In the genomic region with DNA sequence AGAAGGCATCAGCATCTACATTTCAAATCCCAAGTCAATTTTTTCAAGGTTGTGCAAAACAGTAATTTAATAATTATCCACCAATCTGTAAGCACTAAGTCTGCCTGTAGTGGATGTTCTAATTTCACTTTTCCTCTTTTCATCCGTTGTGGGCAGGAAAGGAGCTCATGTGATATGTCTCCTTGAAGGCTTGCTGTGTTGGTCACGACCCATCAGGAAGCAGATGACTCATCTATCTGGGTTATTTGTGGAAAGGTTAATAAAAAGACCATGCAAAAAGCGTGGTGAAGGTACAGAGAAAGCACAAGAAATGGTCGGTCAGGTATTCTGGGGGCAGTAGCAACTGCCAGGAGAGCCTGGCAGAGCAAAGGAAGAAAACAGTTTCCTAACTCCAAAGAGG, we compare ENCODE assay signal across 21 cellular contexts.
A peak's percentile ranks its signal among the peaks of the same experiment; 100 is the strongest.
DNase-seq lines count a peak whose midpoint lies in the region; ATAC-seq and FAIRE-seq lines count a peak whose summit lies in the region.
"Had no signal": no experiment of that assay in that cellular context is flagged by ENCODE, and none has a peak within 500 bp of the region (broad histone marks: within the 10 kb centered on the region; RNA-seq: fewer than 3 reads in every experiment).

No MANE protein-coding gene starts in this region.

- H3K4me2 ChIP-seq in trophoblast cell (ENCODE audit: low read length), result no peak overlapping the region

- peak; percentile 66 for FAIRE-seq in urothelium cell line (lab: Jason Lieb, UNC)
- FAIRE-seq: GM18507 had no signal

- no peaks in the 10 kb centered on the region for H3K79me2 ChIP-seq in trophoblast cell (ENCODE audit: control insufficient read depth, insufficient read depth, low read length, poor library complexity)

- H4K8ac ChIP-seq in trophoblast cell (ENCODE audit: low read depth, low read length), result no peak overlapping the region

- no peak overlapping the region for H3K27ac ChIP-seq in trophoblast cell (ENCODE audit: low read depth, low read length)
- H3K27ac ChIP-seq: 22Rv1, SK-N-MC had no signal

- no peak overlapping the region for H3K14ac ChIP-seq in trophoblast cell (ENCODE audit: low read length)

- no peaks in the 10 kb centered on the region for H3K79me1 ChIP-seq in trophoblast cell (ENCODE audit: low read length)

- no peak overlapping the region for H3K9ac ChIP-seq in trophoblast cell (ENCODE audit: low read length)

- no peak overlapping the region for H3K4ac ChIP-seq in trophoblast cell (ENCODE audit: low read depth, low read length)

- no peak overlapping the region for H3K23ac ChIP-seq in trophoblast cell (ENCODE audit: low read length)

- H3K4me1 ChIP-seq in trophoblast cell (ENCODE audit: control insufficient read depth in 1 of 2, insufficient read depth in 2 of 2, low read length in 2 of 2), result no peaks in the 10 kb centered on the region
- H3K4me1 ChIP-seq: BE2C had no signal

- H2BK5ac ChIP-seq in trophoblast cell (ENCODE audit: low read depth, low read length, poor library complexity), result no peak overlapping the region

- no peak overlapping the region for H4K91ac ChIP-seq in trophoblast cell (ENCODE audit: low read depth, low read length)

- no peak overlapping the region for H2BK120ac ChIP-seq in trophoblast cell (ENCODE audit: insufficient read depth, low read length, poor library complexity)

- H3K18ac ChIP-seq in trophoblast cell (ENCODE audit: low read length), result no peak overlapping the region

- in situ Hi-C loops in SK-MEL-5 (cut with HindIII; ENCODE audit: low pct_unique_long_range_greater_than_20kb, low sequenced_read_pairs), result no loop called here

- no peak overlapping the region for H2AFZ ChIP-seq in trophoblast cell (ENCODE audit: insufficient read depth, low read length, poor library complexity)

- no peaks in the 10 kb centered on the region for H3K27me3 ChIP-seq in trophoblast cell (ENCODE audit: insufficient read depth, low read length)
- H3K27me3 ChIP-seq: BE2C had no signal

- no peak overlapping the region for H2AK5ac ChIP-seq in trophoblast cell (ENCODE audit: low read length)

- DNase-seq in DMS53 (lab: John Stamatoyannopoulos, UW) (peak; percentile 16), DMS53 treated with DMSO at 0.1 percent for 48 hours (lab: John Stamatoyannopoulos, UW; ENCODE audit: unreplicated experiment) (no peak), SK-MEL-5 (ENCODE audit: low read depth, low spot score) (peak; percentile 63), foreskin melanocyte (peak; percentile 41), urothelium cell line (ENCODE audit: low spot score) (peak; percentile 59), trophoblast cell (no peak)
- DNase-seq: BE2C; CD8-positive, alpha-beta T cell; GDM1; GOT3; IMR-90; NCI-H1436; NCI-H2029 treated with DMSO at 0.1 percent for 48 hours; NCI-H510A treated with DMSO at 0.1 percent for 48 hours; NCI-H82 had no signal

- H3K9me3 ChIP-seq in trophoblast cell (ENCODE audit: insufficient read depth, low read depth, low read length), result no peaks in the 10 kb centered on the region
- H3K9me3 ChIP-seq: BE2C had no signal

- H3K4me3 ChIP-seq in trophoblast cell (ENCODE audit: low read depth, low read length), result no peak overlapping the region
- H3K4me3 ChIP-seq: GM12878, SK-N-MC had no signal

- no CpG with 5 or more reads among the region's 4 CpGs for WGBS in trophoblast cell (ENCODE audit: extremely low coverage, insufficient coverage, insufficient read length)

- no peak for ATAC-seq in GM18867 (IDR thresholded peaks at IDR 0.05; ENCODE audit: unreplicated experiment)
- ATAC-seq in HG02763 (IDR thresholded peaks at IDR 0.05; ENCODE audit: unreplicated experiment), result no peak
- ATAC-seq: CD8-positive, alpha-beta T cell; GM12878 had no signal

- H3K36me3 ChIP-seq in trophoblast cell (ENCODE audit: control insufficient read depth in 1 of 2, insufficient read depth in 2 of 2, low read length in 2 of 2), result no peaks in the 10 kb centered on the region
- H3K36me3 ChIP-seq: BE2C had no signal

- H4K12ac ChIP-seq in trophoblast cell (ENCODE audit: low read depth, low read length), result no peak overlapping the region

- H2BK12ac ChIP-seq in trophoblast cell (ENCODE audit: low read length), result no peak overlapping the region

Comparison
In these comparisons a context has a peak if more than half of its experiments do, and no peak if none do; other contexts are left out.
1. DNase-seq: peak in DMS53 (single experiment), SK-MEL-5 (single experiment), foreskin melanocyte (single experiment) and urothelium cell line (single experiment); none in DMS53 treated with DMSO at 0.1 percent for 48 hours (single experiment) and trophoblast cell (0 of 2).